ENCODE assay signal across 29 cellular contexts in genomic region chr17:73455767-73456166, GRCh38.
"Had no signal": no experiment of that assay in that cellular context is flagged by ENCODE, and none has a peak within 500 bp of the region (broad histone marks: within the 10 kb centered on the region; RNA-seq: fewer than 3 reads in every experiment).

No MANE protein-coding gene starts in this region.

- ATAC-seq: activated CD4-positive, alpha-beta T cell treated with anti-CD3 and anti-CD28 coated beads for 36 hours; activated CD8-positive, alpha-beta memory T cell treated with anti-CD3 and anti-CD28 coated beads, Interleukin-2, amount 10 ng/mL, durations not matched to agents 7 days and 5 days; activated CD8-positive, alpha-beta T cell treated with anti-CD3 and anti-CD28 coated beads, Interleukin-2, amount 10 ng/mL, durations not matched to agents 7 days and 5 days; T-helper 17 cell had no signal

- H3K4me3 ChIP-seq: ascending aorta, breast epithelium, cardiac muscle cell, colonic mucosa had no signal

- DNase-seq: activated CD4-positive, alpha-beta memory T cell treated with anti-CD3 and anti-CD28 coated beads for 36 hours; activated CD4-positive, alpha-beta T cell treated with anti-CD3 and anti-CD28 coated beads for 36 hours; activated CD4-positive, alpha-beta T cell treated with anti-CD3 and anti-CD28 coated beads, Interleukin-2, amount 10 ng/mL, durations not matched to agents 24 days and 14 days; activated CD4-positive, CD25-positive, alpha-beta regulatory T cell; activated CD4-positive, CD25-positive, alpha-beta regulatory T cell treated with anti-CD3 and anti-CD28 coated beads, Interleukin-2, amount 50 U/mL, for 72 hours; activated CD8-positive, alpha-beta memory T cell treated with anti-CD3 and anti-CD28 coated beads, Interleukin-2, amount 10 ng/mL, durations not matched to agents 7 days and 5 days; activated CD8-positive, alpha-beta memory T cell treated with anti-CD3 and anti-CD28 coated beads, Interleukin-2, amount 50 U/mL, for 4 hours; activated CD8-positive, alpha-beta T cell treated with anti-CD3 and anti-CD28 coated beads, Interleukin-2, amount 10 ng/mL, durations not matched to agents 7 days and 5 days; activated effector memory CD4-positive, alpha-beta T cell treated with anti-CD3 and anti-CD28 coated beads, Interleukin-2, amount 50 U/mL, for 16 hours; activated naive CD4-positive, alpha-beta T cell treated with anti-CD3 and anti-CD28 coated beads for 36 hours; activated naive CD8-positive, alpha-beta T cell treated with anti-CD3 and anti-CD28 coated beads for 36 hours; activated T-cell treated with anti-CD3 and anti-CD28 coated beads, Interleukin-2, amount 50 U/mL, for 1 hour; activated T-cell treated with anti-CD3 and anti-CD28 coated beads, Interleukin-2, amount 50 U/mL, for 48 hours; central memory CD4-positive, alpha-beta T cell; cerebellar nuclear complex; effector CD8-positive, alpha-beta T cell; foreskin fibroblast; T-helper 1 cell; T-helper 17 cell; T1000 had no signal

- H3K4me3 Mint-ChIP-seq: activated CD4-positive, alpha-beta memory T cell treated with anti-CD3 and anti-CD28 coated beads for 36 hours; activated CD4-positive, alpha-beta T cell treated with anti-CD3 and anti-CD28 coated beads for 36 hours; activated CD4-positive, alpha-beta T cell treated with anti-CD3 and anti-CD28 coated beads, Interleukin-2, amount 10 ng/mL, durations not matched to agents 24 days and 14 days; activated CD8-positive, alpha-beta memory T cell treated with anti-CD3 and anti-CD28 coated beads, Interleukin-2, amount 10 ng/mL, durations not matched to agents 7 days and 5 days; activated CD8-positive, alpha-beta T cell treated with anti-CD3 and anti-CD28 coated beads, Interleukin-2, amount 10 ng/mL, durations not matched to agents 7 days and 5 days; activated naive CD4-positive, alpha-beta T cell treated with anti-CD3 and anti-CD28 coated beads for 36 hours; activated naive CD4-positive, alpha-beta T cell treated with anti-CD3 and anti-CD28 coated beads, Interleukin-2, amount 50 U/mL, for 24 hours; activated naive CD8-positive, alpha-beta T cell treated with anti-CD3 and anti-CD28 coated beads for 36 hours; activated T-helper 1 cell treated with anti-CD3 and anti-CD28 coated beads, Interleukin-12 subunit alpha, Interleukin-12 subunit beta, Interleukin-2, Interleukin-4 antibody, amounts not matched to agents 30 ng/mL and 10 ng/mL and 1 ng/mL, durations not matched to agents 14 hours and 24 hours and 36 hours; brain; T-helper 17 cell; T-helper 2 cell treated with Interferon-gamma antibody and Interleukin-4, amounts not matched to agents 5 μg/mL and 100 μg/mL, for 36 hours had no signal

- H3K36me3 Mint-ChIP-seq: activated CD4-positive, alpha-beta memory T cell treated with anti-CD3 and anti-CD28 coated beads for 36 hours; activated CD8-positive, alpha-beta memory T cell treated with anti-CD3 and anti-CD28 coated beads, Interleukin-2, amount 10 ng/mL, durations not matched to agents 7 days and 5 days had no signal

- H3K27me3 Mint-ChIP-seq: activated CD4-positive, alpha-beta memory T cell treated with anti-CD3 and anti-CD28 coated beads for 36 hours; activated CD4-positive, alpha-beta T cell treated with anti-CD3 and anti-CD28 coated beads for 36 hours; activated CD4-positive, alpha-beta T cell treated with anti-CD3 and anti-CD28 coated beads, Interleukin-2, amount 10 ng/mL, durations not matched to agents 24 days and 14 days; activated CD8-positive, alpha-beta memory T cell treated with anti-CD3 and anti-CD28 coated beads, Interleukin-2, amount 10 ng/mL, durations not matched to agents 7 days and 5 days; activated naive CD4-positive, alpha-beta T cell treated with anti-CD3 and anti-CD28 coated beads, Interleukin-2, amount 50 U/mL, for 24 hours; activated naive CD8-positive, alpha-beta T cell treated with anti-CD3 and anti-CD28 coated beads for 36 hours; brain; T-helper 17 cell had no signal

- H3K27me3 ChIP-seq: ascending aorta, breast epithelium, cardiac muscle cell, colonic mucosa had no signal

- H3K9me3 ChIP-seq: ascending aorta, colonic mucosa had no signal

- H3K27ac ChIP-seq: ascending aorta, breast epithelium, cardiac muscle cell, colonic mucosa had no signal

- H3K4me1 ChIP-seq: breast epithelium, colonic mucosa had no signal

- H3K36me3 ChIP-seq: ascending aorta, breast epithelium, cardiac muscle cell, colonic mucosa had no signal

- H3K4me1 Mint-ChIP-seq: activated CD4-positive, alpha-beta T cell treated with anti-CD3 and anti-CD28 coated beads for 36 hours; activated CD4-positive, alpha-beta T cell treated with anti-CD3 and anti-CD28 coated beads, Interleukin-2, amount 10 ng/mL, durations not matched to agents 24 days and 14 days; activated CD8-positive, alpha-beta memory T cell treated with anti-CD3 and anti-CD28 coated beads, Interleukin-2, amount 10 ng/mL, durations not matched to agents 7 days and 5 days; activated naive CD4-positive, alpha-beta T cell treated with anti-CD3 and anti-CD28 coated beads, Interleukin-2, amount 50 U/mL, for 24 hours; activated naive CD8-positive, alpha-beta T cell treated with anti-CD3 and anti-CD28 coated beads for 36 hours; T-helper 17 cell had no signal

- H3K27ac Mint-ChIP-seq: activated CD4-positive, alpha-beta memory T cell treated with anti-CD3 and anti-CD28 coated beads for 36 hours; activated CD4-positive, alpha-beta T cell treated with anti-CD3 and anti-CD28 coated beads for 36 hours; activated CD4-positive, alpha-beta T cell treated with anti-CD3 and anti-CD28 coated beads, Interleukin-2, amount 10 ng/mL, durations not matched to agents 24 days and 14 days; activated CD8-positive, alpha-beta memory T cell treated with anti-CD3 and anti-CD28 coated beads, Interleukin-2, amount 10 ng/mL, durations not matched to agents 7 days and 5 days; activated CD8-positive, alpha-beta T cell treated with anti-CD3 and anti-CD28 coated beads, Interleukin-2, amount 10 ng/mL, durations not matched to agents 7 days and 5 days; activated naive CD4-positive, alpha-beta T cell treated with anti-CD3 and anti-CD28 coated beads for 36 hours; activated naive CD4-positive, alpha-beta T cell treated with anti-CD3 and anti-CD28 coated beads, Interleukin-2, amount 50 U/mL, for 24 hours; activated naive CD8-positive, alpha-beta T cell treated with anti-CD3 and anti-CD28 coated beads for 36 hours; activated T-helper 1 cell treated with anti-CD3 and anti-CD28 coated beads, Interleukin-12 subunit alpha, Interleukin-12 subunit beta, Interleukin-2, Interleukin-4 antibody, amounts not matched to agents 30 ng/mL and 10 ng/mL and 1 ng/mL, durations not matched to agents 14 hours and 24 hours and 36 hours; activated T-helper 2 cell treated with anti-CD3 and anti-CD28 coated beads, Interferon-gamma antibody, Interleukin-2, Interleukin-4, amounts not matched to agents 10 μg/mL and 5 μg/mL and 100 μg/mL, durations not matched to agents 14 hours and 24 hours and 36 hours; T-helper 17 cell; T-helper 2 cell treated with Interferon-gamma antibody and Interleukin-4, amounts not matched to agents 5 μg/mL and 100 μg/mL, for 36 hours had no signal

- H3K9me3 Mint-ChIP-seq: activated CD4-positive, alpha-beta T cell treated with anti-CD3 and anti-CD28 coated beads, Interleukin-2, amount 10 ng/mL, durations not matched to agents 24 days and 14 days; activated naive CD4-positive, alpha-beta T cell treated with anti-CD3 and anti-CD28 coated beads, Interleukin-2, amount 50 U/mL, for 24 hours; activated T-helper 2 cell treated with anti-CD3 and anti-CD28 coated beads, Interferon-gamma antibody, Interleukin-2, Interleukin-4, amounts not matched to agents 10 μg/mL and 5 μg/mL and 100 μg/mL, durations not matched to agents 14 hours and 24 hours and 36 hours; T-helper 2 cell treated with Interferon-gamma antibody and Interleukin-4, amounts not matched to agents 5 μg/mL and 100 μg/mL, for 36 hours had no signal
